ENCODE assay signal across 2 cellular contexts in the genomic region with DNA sequence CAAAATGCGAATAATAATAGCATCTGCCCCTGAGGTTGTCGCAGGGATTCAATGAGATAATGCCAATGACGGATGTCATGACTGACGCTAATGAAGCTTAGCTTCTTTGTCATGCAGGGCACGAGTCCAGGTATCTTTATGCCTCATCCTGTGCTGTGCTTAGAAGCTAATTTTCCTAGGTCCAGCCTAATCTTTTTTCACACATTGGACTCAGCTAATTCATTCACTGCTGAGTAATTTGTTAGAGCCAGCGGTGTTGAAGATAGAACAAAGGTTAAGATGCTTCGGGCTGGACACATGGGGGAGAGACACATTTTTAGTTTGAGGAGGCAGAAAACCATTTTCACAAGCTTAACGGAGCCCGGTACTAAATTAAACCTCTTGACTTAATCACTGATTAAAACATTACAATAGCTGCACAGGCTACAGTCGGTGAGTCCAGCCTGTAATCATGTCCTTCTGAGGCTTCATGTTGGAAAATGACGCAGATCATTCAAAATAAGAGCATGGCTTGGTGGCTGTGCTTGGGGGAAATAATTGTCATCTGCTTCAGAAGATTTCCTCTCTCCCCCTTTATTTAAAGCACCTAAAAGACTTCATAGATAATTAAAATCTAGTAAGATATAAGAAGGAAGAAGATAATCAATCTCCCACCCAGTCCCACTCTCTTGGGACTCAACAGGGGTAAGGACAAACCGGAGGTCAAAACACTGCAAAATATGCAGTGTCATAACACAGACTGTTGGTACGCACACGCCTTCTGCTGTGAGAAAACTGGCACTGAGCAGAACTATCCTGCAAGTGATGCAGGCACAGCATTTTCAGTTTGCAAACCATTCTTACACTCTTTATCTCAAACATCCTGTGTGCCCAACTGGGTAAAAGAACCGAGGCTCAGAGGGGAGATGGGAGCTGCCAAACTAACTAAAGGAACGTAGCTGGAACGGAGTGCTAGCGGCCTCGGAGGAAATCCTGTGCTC.
A peak's percentile ranks its signal among the peaks of the same experiment; 100 is the strongest.
TF ChIP-seq lines count a peak whose summit lies in the region.

No MANE protein-coding gene starts in this region.

TF ChIP-seq in A549, 52 proteins besides CTCF, POLR2A, EP300 and RAD21:
- TF ChIP-seq NR3C1 (IDR thresholded peaks at IDR 0.05), result no peak

TF ChIP-seq in K562, 482 proteins besides CTCF, POLR2A, EP300 and RAD21 (continues in another document):
- no peak for TF ChIP-seq ZNF561 (CRISPR knock-in tag; conservative IDR thresholded peaks at IDR 0.05)
- TF ChIP-seq CHD2 (IDR thresholded peaks at IDR 0.05; ENCODE audit: low read depth, low read length), result no peak
- no peak for TF ChIP-seq ARID3B (CRISPR knock-in tag; IDR thresholded peaks at IDR 0.05; ENCODE audit: borderline replicate concordance)
- TF ChIP-seq SIN3A (IDR thresholded peaks at IDR 0.05; ENCODE audit: borderline replicate concordance in 2 of 2, control insufficient read depth in 1 of 2, low read depth in 2 of 2, low read length in 2 of 2), result no peak
- 0 out of 2 replicates have a peak, but pooled peaks have one; percentile 50 for TF ChIP-seq ZNF584 (CRISPR knock-in tag; IDR thresholded peaks at IDR 0.05; ENCODE audit: low read depth)
- TF ChIP-seq ZNF395 (CRISPR knock-in tag; IDR thresholded peaks at IDR 0.05), result peak; percentile 66; the same call in 1 of the 2 replicates
- TF ChIP-seq, protein P1, sequence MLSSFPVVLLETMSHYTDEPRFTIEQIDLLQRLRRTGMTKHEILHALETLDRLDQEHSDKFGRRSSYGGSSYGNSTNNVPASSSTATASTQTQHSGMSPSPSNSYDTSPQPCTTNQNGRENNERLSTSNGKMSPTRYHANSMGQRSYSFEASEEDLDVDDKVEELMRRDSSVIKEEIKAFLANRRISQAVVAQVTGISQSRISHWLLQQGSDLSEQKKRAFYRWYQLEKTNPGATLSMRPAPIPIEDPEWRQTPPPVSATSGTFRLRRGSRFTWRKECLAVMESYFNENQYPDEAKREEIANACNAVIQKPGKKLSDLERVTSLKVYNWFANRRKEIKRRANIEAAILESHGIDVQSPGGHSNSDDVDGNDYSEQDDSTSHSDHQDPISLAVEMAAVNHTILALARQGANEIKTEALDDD (IDR thresholded peaks at IDR 0.05), result 0 out of 2 replicates have a peak, but pooled peaks have one; percentile 15
- TF ChIP-seq NCOR1 (IDR thresholded peaks at IDR 0.05), result peak; percentile 41; the same call in 1 of the 2 replicates
- TF ChIP-seq ETV1 (tag; conservative IDR thresholded peaks at IDR 0.05; ENCODE audit: low read depth), result 0 out of 2 replicates have a peak, but pooled peaks have one; percentile 10
- peak; percentile 68 for TF ChIP-seq DPF2 (IDR thresholded peaks at IDR 0.05)
- no peak for TF ChIP-seq ZNF232 (CRISPR knock-in tag; IDR thresholded peaks at IDR 0.05)
- TF ChIP-seq, protein P2, sequence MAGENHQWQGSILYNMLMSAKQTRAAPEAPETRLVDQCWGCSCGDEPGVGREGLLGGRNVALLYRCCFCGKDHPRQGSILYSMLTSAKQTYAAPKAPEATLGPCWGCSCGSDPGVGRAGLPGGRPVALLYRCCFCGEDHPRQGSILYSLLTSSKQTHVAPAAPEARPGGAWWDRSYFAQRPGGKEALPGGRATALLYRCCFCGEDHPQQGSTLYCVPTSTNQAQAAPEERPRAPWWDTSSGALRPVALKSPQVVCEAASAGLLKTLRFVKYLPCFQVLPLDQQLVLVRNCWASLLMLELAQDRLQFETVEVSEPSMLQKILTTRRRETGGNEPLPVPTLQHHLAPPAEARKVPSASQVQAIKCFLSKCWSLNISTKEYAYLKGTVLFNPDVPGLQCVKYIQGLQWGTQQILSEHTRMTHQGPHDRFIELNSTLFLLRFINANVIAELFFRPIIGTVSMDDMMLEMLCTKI (IDR thresholded peaks at IDR 0.05; ENCODE audit: partially characterized antibody), result no peak
- TF ChIP-seq MAFG (tag; conservative IDR thresholded peaks at IDR 0.05), result peak; percentile 61
- TF ChIP-seq, protein P3, sequence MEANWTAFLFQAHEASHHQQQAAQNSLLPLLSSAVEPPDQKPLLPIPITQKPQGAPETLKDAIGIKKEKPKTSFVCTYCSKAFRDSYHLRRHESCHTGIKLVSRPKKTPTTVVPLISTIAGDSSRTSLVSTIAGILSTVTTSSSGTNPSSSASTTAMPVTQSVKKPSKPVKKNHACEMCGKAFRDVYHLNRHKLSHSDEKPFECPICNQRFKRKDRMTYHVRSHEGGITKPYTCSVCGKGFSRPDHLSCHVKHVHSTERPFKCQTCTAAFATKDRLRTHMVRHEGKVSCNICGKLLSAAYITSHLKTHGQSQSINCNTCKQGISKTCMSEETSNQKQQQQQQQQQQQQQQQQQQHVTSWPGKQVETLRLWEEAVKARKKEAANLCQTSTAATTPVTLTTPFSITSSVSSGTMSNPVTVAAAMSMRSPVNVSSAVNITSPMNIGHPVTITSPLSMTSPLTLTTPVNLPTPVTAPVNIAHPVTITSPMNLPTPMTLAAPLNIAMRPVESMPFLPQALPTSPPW (CRISPR knock-in tag; IDR thresholded peaks at IDR 0.05), result peak; percentile 45
- TF ChIP-seq KDM1A (IDR thresholded peaks at IDR 0.05), result no peak; a peak in 1 of 4 replicates
- no peak for TF ChIP-seq ZNF263 (CRISPR knock-in tag; IDR thresholded peaks at IDR 0.05; ENCODE audit: borderline replicate concordance)
- no peak for TF ChIP-seq TBL1XR1 (IDR thresholded peaks at IDR 0.05; ENCODE audit: low read length in 2 of 2)
- TF ChIP-seq, protein P4, sequence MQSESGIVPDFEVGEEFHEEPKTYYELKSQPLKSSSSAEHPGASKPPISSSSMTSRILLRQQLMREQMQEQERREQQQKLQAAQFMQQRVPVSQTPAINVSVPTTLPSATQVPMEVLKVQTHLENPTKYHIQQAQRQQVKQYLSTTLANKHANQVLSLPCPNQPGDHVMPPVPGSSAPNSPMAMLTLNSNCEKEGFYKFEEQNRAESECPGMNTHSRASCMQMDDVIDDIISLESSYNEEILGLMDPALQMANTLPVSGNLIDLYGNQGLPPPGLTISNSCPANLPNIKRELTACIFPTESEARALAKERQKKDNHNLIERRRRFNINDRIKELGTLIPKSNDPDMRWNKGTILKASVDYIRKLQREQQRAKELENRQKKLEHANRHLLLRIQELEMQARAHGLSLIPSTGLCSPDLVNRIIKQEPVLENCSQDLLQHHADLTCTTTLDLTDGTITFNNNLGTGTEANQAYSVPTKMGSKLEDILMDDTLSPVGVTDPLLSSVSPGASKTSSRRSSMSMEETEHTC (IDR thresholded peaks at IDR 0.05), result no peak
- TF ChIP-seq, protein P5, sequence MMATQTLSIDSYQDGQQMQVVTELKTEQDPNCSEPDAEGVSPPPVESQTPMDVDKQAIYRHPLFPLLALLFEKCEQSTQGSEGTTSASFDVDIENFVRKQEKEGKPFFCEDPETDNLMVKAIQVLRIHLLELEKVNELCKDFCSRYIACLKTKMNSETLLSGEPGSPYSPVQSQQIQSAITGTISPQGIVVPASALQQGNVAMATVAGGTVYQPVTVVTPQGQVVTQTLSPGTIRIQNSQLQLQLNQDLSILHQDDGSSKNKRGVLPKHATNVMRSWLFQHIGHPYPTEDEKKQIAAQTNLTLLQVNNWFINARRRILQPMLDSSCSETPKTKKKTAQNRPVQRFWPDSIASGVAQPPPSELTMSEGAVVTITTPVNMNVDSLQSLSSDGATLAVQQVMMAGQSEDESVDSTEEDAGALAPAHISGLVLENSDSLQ (IDR thresholded peaks at IDR 0.05), result peak; percentile 54; the same call in 1 of the 2 replicates
- TF ChIP-seq, protein P6, sequence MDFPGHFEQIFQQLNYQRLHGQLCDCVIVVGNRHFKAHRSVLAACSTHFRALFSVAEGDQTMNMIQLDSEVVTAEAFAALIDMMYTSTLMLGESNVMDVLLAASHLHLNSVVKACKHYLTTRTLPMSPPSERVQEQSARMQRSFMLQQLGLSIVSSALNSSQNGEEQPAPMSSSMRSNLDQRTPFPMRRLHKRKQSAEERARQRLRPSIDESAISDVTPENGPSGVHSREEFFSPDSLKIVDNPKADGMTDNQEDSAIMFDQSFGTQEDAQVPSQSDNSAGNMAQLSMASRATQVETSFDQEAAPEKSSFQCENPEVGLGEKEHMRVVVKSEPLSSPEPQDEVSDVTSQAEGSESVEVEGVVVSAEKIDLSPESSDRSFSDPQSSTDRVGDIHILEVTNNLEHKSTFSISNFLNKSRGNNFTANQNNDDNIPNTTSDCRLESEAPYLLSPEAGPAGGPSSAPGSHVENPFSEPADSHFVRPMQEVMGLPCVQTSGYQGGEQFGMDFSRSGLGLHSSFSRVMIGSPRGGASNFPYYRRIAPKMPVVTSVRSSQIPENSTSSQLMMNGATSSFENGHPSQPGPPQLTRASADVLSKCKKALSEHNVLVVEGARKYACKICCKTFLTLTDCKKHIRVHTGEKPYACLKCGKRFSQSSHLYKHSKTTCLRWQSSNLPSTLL (IDR thresholded peaks at IDR 0.05), result no peak
- TF ChIP-seq ZNF586 (CRISPR knock-in tag; conservative IDR thresholded peaks at IDR 0.05), result no peak
- TF ChIP-seq PML (IDR thresholded peaks at IDR 0.05; ENCODE audit: low read length), result peak; percentile 29; the same call in 1 of the 2 replicates
- no peak for TF ChIP-seq SREBF1 (IDR thresholded peaks at IDR 0.05; ENCODE audit: borderline replicate concordance, low read depth, low read length)
- TF ChIP-seq ATF7 (IDR thresholded peaks at IDR 0.05), result no peak
- TF ChIP-seq, protein P7, sequence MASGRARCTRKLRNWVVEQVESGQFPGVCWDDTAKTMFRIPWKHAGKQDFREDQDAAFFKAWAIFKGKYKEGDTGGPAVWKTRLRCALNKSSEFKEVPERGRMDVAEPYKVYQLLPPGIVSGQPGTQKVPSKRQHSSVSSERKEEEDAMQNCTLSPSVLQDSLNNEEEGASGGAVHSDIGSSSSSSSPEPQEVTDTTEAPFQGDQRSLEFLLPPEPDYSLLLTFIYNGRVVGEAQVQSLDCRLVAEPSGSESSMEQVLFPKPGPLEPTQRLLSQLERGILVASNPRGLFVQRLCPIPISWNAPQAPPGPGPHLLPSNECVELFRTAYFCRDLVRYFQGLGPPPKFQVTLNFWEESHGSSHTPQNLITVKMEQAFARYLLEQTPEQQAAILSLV (tag; IDR thresholded peaks at IDR 0.05), result no peak
- TF ChIP-seq CREB1 (IDR thresholded peaks at IDR 0.05), result peak; percentile 60; the same call in 1 of the 2 replicates
- no peak for TF ChIP-seq CREB1 (CRISPR knock-in tag; IDR thresholded peaks at IDR 0.05)
- no peak for TF ChIP-seq JUNB (CRISPR knock-in tag; conservative IDR thresholded peaks at IDR 0.05)
- no peak for TF ChIP-seq ESRRB (CRISPR knock-in tag; IDR thresholded peaks at IDR 0.05; ENCODE audit: borderline replicate concordance)
- TF ChIP-seq NELFE (IDR thresholded peaks at IDR 0.05; ENCODE audit: insufficient read depth, insufficient read length), result no peak
- TF ChIP-seq NFE2 (IDR thresholded peaks at IDR 0.05; ENCODE audit: low read depth), result peak; percentile 85
- TF ChIP-seq, protein P8, sequence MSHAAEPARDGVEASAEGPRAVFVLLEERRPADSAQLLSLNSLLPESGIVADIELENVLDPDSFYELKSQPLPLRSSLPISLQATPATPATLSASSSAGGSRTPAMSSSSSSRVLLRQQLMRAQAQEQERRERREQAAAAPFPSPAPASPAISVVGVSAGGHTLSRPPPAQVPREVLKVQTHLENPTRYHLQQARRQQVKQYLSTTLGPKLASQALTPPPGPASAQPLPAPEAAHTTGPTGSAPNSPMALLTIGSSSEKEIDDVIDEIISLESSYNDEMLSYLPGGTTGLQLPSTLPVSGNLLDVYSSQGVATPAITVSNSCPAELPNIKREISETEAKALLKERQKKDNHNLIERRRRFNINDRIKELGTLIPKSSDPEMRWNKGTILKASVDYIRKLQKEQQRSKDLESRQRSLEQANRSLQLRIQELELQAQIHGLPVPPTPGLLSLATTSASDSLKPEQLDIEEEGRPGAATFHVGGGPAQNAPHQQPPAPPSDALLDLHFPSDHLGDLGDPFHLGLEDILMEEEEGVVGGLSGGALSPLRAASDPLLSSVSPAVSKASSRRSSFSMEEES (CRISPR knock-in tag; IDR thresholded peaks at IDR 0.05), result no peak
- no peak for TF ChIP-seq E2F3 (CRISPR knock-in tag; IDR thresholded peaks at IDR 0.05)
- no peak for TF ChIP-seq ZNF3 (CRISPR knock-in tag; IDR thresholded peaks at IDR 0.05)
- TF ChIP-seq TOE1 (IDR thresholded peaks at IDR 0.05; ENCODE audit: borderline replicate concordance), result no peak
- TF ChIP-seq TOE1 (CRISPR knock-in tag; IDR thresholded peaks at IDR 0.05; ENCODE audit: borderline replicate concordance, low read depth), result no peak
- no peak for TF ChIP-seq HCFC1 (IDR thresholded peaks at IDR 0.05; ENCODE audit: low read depth, low read length)
- TF ChIP-seq ZNF780A (CRISPR knock-in tag; IDR thresholded peaks at IDR 0.05), result no peak
- no peak for TF ChIP-seq CBX2 (IDR thresholded peaks at IDR 0.05; ENCODE audit: insufficient read depth, low read length, poor library complexity, severe bottlenecking)
- no peak for TF ChIP-seq FOXM1 (IDR thresholded peaks at IDR 0.05; ENCODE audit: low read depth)
- no peak for TF ChIP-seq FOXM1 (CRISPR knock-in tag; IDR thresholded peaks at IDR 0.05; ENCODE audit: low read depth)
